Comparison of ENCODE assay signal across 8 cellular contexts in genomic region chr2:25310965-25311865, GRCh38. TPM values are rescaled to one million over a fixed set of nuclear protein-coding genes. Genes with fewer than 3 reads are reported as not detected.
DNase-seq lines count a peak whose midpoint lies in the region; ATAC-seq, FAIRE-seq and TF ChIP-seq lines count a peak whose summit lies in the region.

No MANE protein-coding gene starts in this region.

- WGBS in HepG2 (ENCODE audit: low lambda C conversion rate), result 43% methylated on average over 11 of the region's 14 CpGs

- no peaks in the 10 kb centered on the region for H4K20me1 ChIP-seq in HepG2 (ENCODE audit: insufficient read depth, low read length)

- CTCF ChIA-PET in CD8-positive, alpha-beta T cell (lab: Charles Lee), result interaction anchor here (0.8 to 4.4 kb wide), 9 partner anchors 12 to 65 kb away, joined by 3 to 29 read pairs (median 11); no protein-coding TSS in a partner anchor
- CTCF ChIA-PET in HepG2 (lab: Yijun Ruan, JAX; ENCODE audit: low intra/inter-chr PET ratio, low total read pairs), result no interaction called here

- H2AFZ ChIP-seq in HepG2 (ENCODE audit: low read length), result no peak overlapping the region

- H3K27me3 ChIP-seq in CD8-positive, alpha-beta T cell (ENCODE audit: insufficient read depth, low read length), result no peaks in the 10 kb centered on the region
- no peaks in the 10 kb centered on the region for H3K27me3 ChIP-seq in HepG2 (ENCODE audit: control insufficient read depth in 1 of 2, insufficient read depth in 2 of 2, low read length in 2 of 2)

- H3K4me1 Mint-ChIP-seq in CD8-positive, alpha-beta T cell (ENCODE audit: low read depth), result peaks cover 82% of the 10 kb centered on the region
- H3K4me1 Mint-ChIP-seq in activated T-helper 1 cell treated with anti-CD3 and anti-CD28 coated beads, Interleukin-12 subunit alpha, Interleukin-12 subunit beta, Interleukin-2, Interleukin-4 antibody, amounts not matched to agents 30 ng/mL and 10 ng/mL and 1 ng/mL, durations not matched to agents 14 hours and 24 hours and 36 hours (ENCODE audit: low read depth), result peaks cover 56% of the 10 kb centered on the region

- peaks cover 91% of the 10 kb centered on the region for H3K4me1 ChIP-seq in CD8-positive, alpha-beta T cell (ENCODE audit: insufficient read depth, low read length)
- peaks cover 30% of the 10 kb centered on the region for H3K4me1 ChIP-seq in HepG2 (ENCODE audit: insufficient read depth, low read length)

- no peak for FAIRE-seq in HepG2 (lab: Jason Lieb, UNC)

- no peak for TF ChIP-seq POLR2A in HepG2 (IDR thresholded peaks at IDR 0.05; ENCODE audit: insufficient read depth in 1 of 2, low read depth in 2 of 2, low read length in 2 of 2)

- H3K27ac ChIP-seq in CD8-positive, alpha-beta T cell (ENCODE audit: low read depth, low read length), result no peak overlapping the region
- H3K27ac ChIP-seq in HepG2 (ENCODE audit: extremely low read length, insufficient read depth, low read length), result no peak overlapping the region

- no peak for DNase-seq in CD8-positive, alpha-beta T cell
- DNase-seq in NCI-H2029 (lab: John Stamatoyannopoulos, UW), result peak; percentile 99
- DNase-seq in activated T-helper 1 cell treated with anti-CD3 and anti-CD28 coated beads, Interleukin-12 subunit alpha, Interleukin-12 subunit beta, Interleukin-2, Interleukin-4 antibody, amounts not matched to agents 30 ng/mL and 10 ng/mL and 1 ng/mL, durations not matched to agents 14 hours and 24 hours and 36 hours (ENCODE audit: low spot score), result no peak
- DNase-seq in HepG2 (ENCODE audit: low spot score), result peak; percentile 32
- DNase-seq in 8988T, result no peak
- DNase-seq in H4 (ENCODE audit: low spot score), result no peak

- TF ChIP-seq CTCF in CD8-positive, alpha-beta T cell (IDR thresholded peaks at IDR 0.05), result no peak
- no peak for TF ChIP-seq CTCF in HepG2 (CRISPR knock-in tag; IDR thresholded peaks at IDR 0.05)

- intact Hi-C loops in CD8-positive, alpha-beta T cell (cut with DNase I, micrococcal nuclease), result loop anchor here in 1 of 2 experiments (5.0 kb wide), 1 partner anchor 34 kb away; no protein-coding TSS in a partner anchor
- intact Hi-C loops in activated T-helper 1 cell treated with anti-CD3 and anti-CD28 coated beads, Interleukin-12 subunit alpha, Interleukin-12 subunit beta, Interleukin-2, Interleukin-4 antibody, amounts not matched to agents 30 ng/mL and 10 ng/mL and 1 ng/mL, durations not matched to agents 14 hours and 24 hours and 36 hours (cut with micrococcal nuclease), result loop anchor here (5.0 kb wide), 1 partner anchor 566 kb away; the partner anchor contains the start of gene ASXL2
- intact Hi-C loops in HepG2 (cut with micrococcal nuclease; ENCODE audit: unreplicated experiment), result no loop called here

- TF ChIP-seq RAD21 in HepG2 (CRISPR knock-in tag; IDR thresholded peaks at IDR 0.05), result no peak

- H3K9me3 Mint-ChIP-seq in CD8-positive, alpha-beta T cell, result no peaks in the 10 kb centered on the region
- no peaks in the 10 kb centered on the region for H3K9me3 Mint-ChIP-seq in activated T-helper 1 cell treated with anti-CD3 and anti-CD28 coated beads, Interleukin-12 subunit alpha, Interleukin-12 subunit beta, Interleukin-2, Interleukin-4 antibody, amounts not matched to agents 30 ng/mL and 10 ng/mL and 1 ng/mL, durations not matched to agents 14 hours and 24 hours and 36 hours

- peaks cover 45% of the 10 kb centered on the region for H3K36me3 Mint-ChIP-seq in CD8-positive, alpha-beta T cell
- H3K36me3 Mint-ChIP-seq in activated T-helper 1 cell treated with anti-CD3 and anti-CD28 coated beads, Interleukin-12 subunit alpha, Interleukin-12 subunit beta, Interleukin-2, Interleukin-4 antibody, amounts not matched to agents 30 ng/mL and 10 ng/mL and 1 ng/mL, durations not matched to agents 14 hours and 24 hours and 36 hours (ENCODE audit: low read depth), result peaks cover 42% of the 10 kb centered on the region

- peaks cover 10% of the 10 kb centered on the region for H3K36me3 ChIP-seq in CD8-positive, alpha-beta T cell (ENCODE audit: insufficient read depth, low read length)
- H3K36me3 ChIP-seq in HepG2 (replicated peaks in 1 of 2; ENCODE audit: control insufficient read depth in 1 of 2, insufficient read depth in 2 of 2, low read length in 2 of 2), result no peaks in the 10 kb centered on the region

- POLR2A ChIA-PET in CD8-positive, alpha-beta T cell (lab: Charles Lee), result interaction anchor here (1.5 kb wide), 1 partner anchor 23 kb away, joined by 6 read pairs; no protein-coding TSS in a partner anchor
- POLR2A ChIA-PET in HepG2 (lab: Yijun Ruan, JAX), result no interaction called here

- no TSS peak for BruUV-seq in HepG2 (replicated peaks; lab: Mats Ljungman, UMichigan)

- peak overlapping the region; percentile 52; the same call in 1 of the 2 replicates for H3K4me2 ChIP-seq in HepG2 (ENCODE audit: low read depth, low read length)

- ATAC-seq in CD8-positive, alpha-beta T cell, result no peak
- ATAC-seq in HepG2 (peak; percentile 12), GM21576 (IDR thresholded peaks at IDR 0.05; ENCODE audit: unreplicated experiment) (no peak), HG02678 (IDR thresholded peaks at IDR 0.05; ENCODE audit: unreplicated experiment) (no peak)

- H3K27me3 Mint-ChIP-seq in CD8-positive, alpha-beta T cell (ENCODE audit: low read depth), result no peaks in the 10 kb centered on the region
- no peaks in the 10 kb centered on the region for H3K27me3 Mint-ChIP-seq in activated T-helper 1 cell treated with anti-CD3 and anti-CD28 coated beads, Interleukin-12 subunit alpha, Interleukin-12 subunit beta, Interleukin-2, Interleukin-4 antibody, amounts not matched to agents 30 ng/mL and 10 ng/mL and 1 ng/mL, durations not matched to agents 14 hours and 24 hours and 36 hours (ENCODE audit: insufficient read depth)

- H3K4me3 ChIP-seq in CD8-positive, alpha-beta T cell (ENCODE audit: low read depth, low read length), result no peak overlapping the region
- peak overlapping the region in 1 of 3 experiments; percentile 30; a peak in 1 of 6 replicates for H3K4me3 ChIP-seq in HepG2 (replicated peaks in 1 of 3; ENCODE audit: insufficient read depth in 1 of 3, low read depth in 2 of 3, low read length in 3 of 3)

- H3K9me3 ChIP-seq in CD8-positive, alpha-beta T cell (ENCODE audit: low read length), result no peaks in the 10 kb centered on the region
- no peaks in the 10 kb centered on the region for H3K9me3 ChIP-seq in HepG2 (ENCODE audit: low read length)

- H3K27ac Mint-ChIP-seq in CD8-positive, alpha-beta T cell, result peak overlapping the region; percentile 56
- H3K27ac Mint-ChIP-seq in activated T-helper 1 cell treated with anti-CD3 and anti-CD28 coated beads, Interleukin-12 subunit alpha, Interleukin-12 subunit beta, Interleukin-2, Interleukin-4 antibody, amounts not matched to agents 30 ng/mL and 10 ng/mL and 1 ng/mL, durations not matched to agents 14 hours and 24 hours and 36 hours, result peak overlapping the region; percentile 71

- TF ChIP-seq EP300 in HepG2 (IDR thresholded peaks at IDR 0.05; ENCODE audit: low read depth in 2 of 2, low read length in 2 of 2) (no peak), HepG2 (CRISPR knock-in tag; IDR thresholded peaks at IDR 0.05; ENCODE audit: borderline replicate concordance) (no peak)

- peak overlapping the region; percentile 22 for H3K4me3 Mint-ChIP-seq in CD8-positive, alpha-beta T cell
- H3K4me3 Mint-ChIP-seq in activated T-helper 1 cell treated with anti-CD3 and anti-CD28 coated beads, Interleukin-12 subunit alpha, Interleukin-12 subunit beta, Interleukin-2, Interleukin-4 antibody, amounts not matched to agents 30 ng/mL and 10 ng/mL and 1 ng/mL, durations not matched to agents 14 hours and 24 hours and 36 hours, result peak overlapping the region; percentile 10

- H3K79me2 ChIP-seq in HepG2 (ENCODE audit: insufficient read depth, low read length), result no peaks in the 10 kb centered on the region

- H3K9ac ChIP-seq in HepG2 (ENCODE audit: insufficient read depth, low read depth, low read length), result no peak overlapping the region

- in situ Hi-C loops in HepG2 (cut with HindIII; ENCODE audit: extremely low pct_ligation_motif_present, low pct_unique_long_range_greater_than_20kb), result no loop called here

TF ChIP-seq in HepG2, 621 proteins besides CTCF, POLR2A, EP300 and RAD21 (continues in another document):
- TF ChIP-seq GABPA (IDR thresholded peaks at IDR 0.05; ENCODE audit: low read depth, low read length), result no peak
- no peak for TF ChIP-seq GABPA (CRISPR knock-in tag; IDR thresholded peaks at IDR 0.05; ENCODE audit: low read depth)
- 0 out of 2 replicates have a peak, but pooled peaks have one; percentile 15 for TF ChIP-seq ELF3 (CRISPR knock-in tag; IDR thresholded peaks at IDR 0.05)

RNA-seq across cellular contexts. Expression of gene DNMT3A, which starts 30.5 kb away (rescaled TPM):
- total RNA-seq in CD8-positive, alpha-beta T cell, result 10 to 100 TPM; 66.6 to 67.9 TPM
- total RNA-seq in activated T-helper 1 cell treated with anti-CD3 and anti-CD28 coated beads, Interleukin-12 subunit alpha, Interleukin-12 subunit beta, Interleukin-2, Interleukin-4 antibody, amounts not matched to agents 30 ng/mL and 10 ng/mL and 1 ng/mL, durations not matched to agents 14 hours and 24 hours and 36 hours, result 101 and 105 TPM in 2 replicates
- total RNA-seq in HepG2 (2016; rRNA removed; fragmentation: Illumina TruSeq; extraction: Trizol), result 29.1 and 39.4 TPM in 2 replicates
- 5.8 and 6.2 TPM in 2 replicates for total RNA-seq in HepG2 (2016; cell fraction: cytosol; rRNA removed; fragmentation: Illumina TruSeq; extraction: Trizol; ENCODE audit: low read depth)
- total RNA-seq in HepG2 (2016; cell fraction: insoluble cytoplasmic fraction; rRNA removed; fragmentation: Illumina TruSeq; extraction: Trizol), result 31.7 and 35.2 TPM in 2 replicates
- total RNA-seq in HepG2 (2016; cell fraction: membrane; rRNA removed; fragmentation: Illumina TruSeq; extraction: Trizol), result 15.9 and 18.0 TPM in 2 replicates
- 35.9 and 36.0 TPM in 2 replicates for total RNA-seq in HepG2 (2016; cell fraction: nucleus; rRNA removed; fragmentation: Illumina TruSeq; extraction: Trizol)
- 14.7 and 16.4 TPM in 2 replicates for polyA plus RNA-seq in HepG2 (2011; rRNA removed)
- 10.1 and 10.9 TPM in 2 replicates for polyA plus RNA-seq in HepG2 (2011; cell fraction: cytosol; rRNA removed)
- polyA plus RNA-seq in HepG2 (2011; cell fraction: nucleus; rRNA removed), result 45.7 and 53.5 TPM in 2 replicates
- polyA plus RNA-seq in HepG2 (2012), result 25.9 and 28.5 TPM in 2 replicates
- 4.3 and 5.0 TPM in 2 replicates for polyA plus RNA-seq in HepG2 (2016; cell fraction: cytosol; fragmentation: Illumina TruSeq; extraction: Trizol; ENCODE audit: low read depth)
- 43.9 and 48.4 TPM in 2 replicates for polyA plus RNA-seq in HepG2 (2016; cell fraction: insoluble cytoplasmic fraction; fragmentation: Illumina TruSeq; extraction: Trizol; ENCODE audit: low read depth)
- 10.6 and 11.7 TPM in 2 replicates for polyA plus RNA-seq in HepG2 (2016; cell fraction: membrane; fragmentation: Illumina TruSeq; extraction: Trizol; ENCODE audit: low read depth)
- 105 and 111 TPM in 2 replicates for polyA plus RNA-seq in HepG2 (2016; cell fraction: nucleus; fragmentation: Illumina TruSeq; extraction: Trizol; ENCODE audit: insufficient read depth, low read depth)
- polyA minus RNA-seq in HepG2 (2011; rRNA and poly(A)+ RNA removed; ENCODE audit: low replicate concordance), result 11.0 and 59.1 TPM in 2 replicates
- polyA minus RNA-seq in HepG2 (2011; cell fraction: cytosol; rRNA and poly(A)+ RNA removed), result 17.0 and 17.9 TPM in 2 replicates
- 33.1 and 38.8 TPM in 2 replicates for polyA minus RNA-seq in HepG2 (2011; cell fraction: nucleus; rRNA and poly(A)+ RNA removed)
- 1.5 and 2.4 TPM in 2 replicates for total RNA-seq in H4 (2014; rRNA removed; shearing (Covaris generic))

Comparison
In these comparisons a context has a peak if more than half of its experiments do, and no peak if none do; other contexts are left out.
1. DNase-seq: peak in NCI-H2029 (single experiment) and HepG2 (single experiment); none in CD8-positive, alpha-beta T cell (0 of 7), activated T-helper 1 cell treated with anti-CD3 and anti-CD28 coated beads, Interleukin-12 subunit alpha, Interleukin-12 subunit beta, Interleukin-2, Interleukin-4 antibody, amounts not matched to agents 30 ng/mL and 10 ng/mL and 1 ng/mL, durations not matched to agents 14 hours and 24 hours and 36 hours (single experiment), 8988T (single experiment) and H4 (single experiment).